17 cellular contexts compared by ENCODE assay signal in the genomic region with DNA sequence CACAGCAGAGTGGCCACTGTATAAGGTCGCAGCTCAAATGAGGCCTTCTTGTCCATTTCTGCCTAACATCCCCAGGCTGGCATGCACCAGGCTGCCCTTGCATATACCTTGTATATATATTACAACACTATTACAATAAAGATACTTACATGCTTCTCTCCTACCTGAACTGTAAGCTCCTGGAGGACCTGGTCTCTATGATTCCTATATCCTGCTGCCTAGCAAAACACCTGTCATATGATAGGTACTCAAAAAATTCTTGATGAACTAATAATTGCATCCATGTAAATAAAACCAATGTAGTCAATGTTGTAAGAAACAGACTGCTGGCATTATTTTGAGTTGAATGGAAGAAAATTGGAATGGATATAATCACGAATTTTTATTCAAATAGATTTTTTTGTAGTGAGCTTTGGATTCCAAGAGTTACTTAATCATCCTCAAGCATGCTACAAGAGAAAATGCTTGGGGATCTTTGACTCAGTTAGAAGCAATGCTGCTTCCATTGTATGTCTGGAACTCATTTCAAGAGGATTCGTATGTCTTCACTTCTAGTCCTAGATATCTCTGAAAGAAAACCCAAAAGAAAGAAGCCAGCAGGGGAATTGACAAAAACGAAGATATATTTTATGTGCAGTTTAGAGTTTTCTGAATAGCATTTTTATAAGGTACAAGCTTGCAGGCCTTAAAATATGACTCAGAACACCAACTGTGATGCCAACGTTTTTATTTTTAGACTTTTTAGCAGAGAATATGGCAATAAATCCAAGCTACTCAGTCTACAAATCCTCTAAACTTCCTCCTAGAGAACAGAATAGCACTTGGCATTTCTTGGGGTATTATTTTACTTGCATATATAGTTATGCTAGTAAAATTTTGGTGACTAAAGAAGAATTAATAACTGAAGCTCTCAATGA. TPM values are rescaled to one million over a fixed set of nuclear protein-coding genes. Genes with fewer than 3 reads are reported as not detected.
DNase-seq lines count a peak whose midpoint lies in the region; ATAC-seq, FAIRE-seq and TF ChIP-seq lines count a peak whose summit lies in the region.
"Had no signal": no experiment of that assay in that cellular context is flagged by ENCODE, and none has a peak within 500 bp of the region (broad histone marks: within the 10 kb centered on the region; RNA-seq: fewer than 3 reads in every experiment).

No MANE protein-coding gene starts in this region.

- H3K79me2 ChIP-seq in H9 (ENCODE audit: insufficient read depth, low read length) (no peaks in the 10 kb centered on the region), keratinocyte (ENCODE audit: control insufficient read depth, insufficient read depth, low read length) (peaks cover 91% of the 10 kb centered on the region)

- H3K36me3 Mint-ChIP-seq in H9 (ENCODE audit: insufficient read depth in 1 of 3, low read depth in 3 of 3), result peaks cover 3 to 9% (median 6%) of the 10 kb centered on the region in 3 experiments; a peak in 5 of 7 replicates
- H3K36me3 Mint-ChIP-seq in stimulated activated memory B cell treated with anti-CD40 and anti-IgM and Interleukin-4, amounts not matched to agents 10 μg/mL and 1 μg/mL and 100 μg/mL, for 72 hours, result peaks cover 17% of the 10 kb centered on the region

- H3K36me3 ChIP-seq in keratinocyte (ENCODE audit: control insufficient read depth in 2 of 2, extremely low read depth in 1 of 2, insufficient read depth in 2 of 2, low read length in 2 of 2), result peaks cover 0 to 4% of the 10 kb centered on the region in 2 experiments
- H3K36me3 ChIP-seq: esophagus muscularis mucosa had no signal

- no peak overlapping the region for H3K27ac ChIP-seq in AG04450 (ENCODE audit: low read depth, low read length)
- no peak overlapping the region for H3K27ac ChIP-seq in H9 (ENCODE audit: insufficient read length, low read depth, low read length)
- H3K27ac ChIP-seq in keratinocyte (ENCODE audit: control insufficient read depth, insufficient read depth, low read length), result peak overlapping the region; percentile 4
- H3K27ac ChIP-seq: esophagus muscularis mucosa had no signal

- 100% methylated on average over 1 of the region's 5 CpGs for WGBS in H9 (ENCODE audit: extremely low coverage, insufficient read length, low lambda C conversion rate)

- TF ChIP-seq CTCF in AG04450 (IDR thresholded peaks at IDR 0.05; ENCODE audit: low read depth, low read length) (no peak), H9 (conservative IDR thresholded peaks at IDR 0.05) (no peak), keratinocyte (optimal IDR thresholded peaks at IDR 0.05 in 1 of 3, IDR thresholded peaks at IDR 0.05 in 1 of 3, conservative IDR thresholded peaks at IDR 0.05 in 1 of 3; ENCODE audit: extremely low read depth in 1 of 3, insufficient read depth in 2 of 3, low read length in 3 of 3) (no peak)

- H3K79me1 ChIP-seq in H9 (ENCODE audit: insufficient read depth, low read depth, low read length, poor library complexity, severe bottlenecking), result no peaks in the 10 kb centered on the region

- peaks cover 1% of the 10 kb centered on the region; the same call in 1 of the 2 replicates for H3K4me1 ChIP-seq in H9 (ENCODE audit: insufficient read depth, low read length)
- peaks cover 46% of the 10 kb centered on the region for H3K4me1 ChIP-seq in keratinocyte (ENCODE audit: control insufficient read depth, extremely low read depth, insufficient read depth, low read length)

- H3K9me1 ChIP-seq in keratinocyte (ENCODE audit: control insufficient read depth, extremely low read depth, insufficient read depth, low read length), result peaks cover 4% of the 10 kb centered on the region

- no peaks in the 10 kb centered on the region for H3K27me3 Mint-ChIP-seq in H9 (ENCODE audit: low read depth)
- H3K27me3 Mint-ChIP-seq in stimulated activated memory B cell treated with anti-CD40 and anti-IgM and Interleukin-4, amounts not matched to agents 10 μg/mL and 1 μg/mL and 100 μg/mL, for 72 hours, result no peaks in the 10 kb centered on the region

- H3K56ac ChIP-seq in H9 (ENCODE audit: insufficient read length, low read depth, low read length), result no peak overlapping the region

- H2BK120ac ChIP-seq in H9 (ENCODE audit: low read depth, low read length, poor library complexity, severe bottlenecking), result no peak overlapping the region

- H2BK20ac ChIP-seq in H9 (ENCODE audit: low read depth, low read length, poor library complexity, severe bottlenecking), result no peak overlapping the region

- no peak for ATAC-seq in stimulated activated memory B cell treated with anti-CD40 and anti-IgM and Interleukin-4, amounts not matched to agents 10 μg/mL and 1 μg/mL and 100 μg/mL, for 72 hours
- ATAC-seq in HG03135 (IDR thresholded peaks at IDR 0.05; ENCODE audit: unreplicated experiment), result no peak

- H3K4me2 ChIP-seq in H9 (ENCODE audit: insufficient read depth, insufficient read length, low read length), result no peak overlapping the region
- peak overlapping the region; percentile 20 for H3K4me2 ChIP-seq in keratinocyte (ENCODE audit: control insufficient read depth, extremely low read depth, insufficient read depth, low read depth, low read length)

- no peak overlapping the region for H3K4ac ChIP-seq in H9 (ENCODE audit: low read depth, low read length)

- H2BK15ac ChIP-seq in H9 (ENCODE audit: low read depth, low read length), result 0 out of 2 replicates have a peak overlapping the region, but pooled peaks have one; percentile 52

- no peak overlapping the region for H3T11ph ChIP-seq in H9 (ENCODE audit: low read length)

- no peak overlapping the region for H3K23ac ChIP-seq in H9 (ENCODE audit: insufficient read length, low read depth, low read length)

- no peak overlapping the region for H4K8ac ChIP-seq in H9 (replicated peaks; ENCODE audit: insufficient read length, low read depth, low read length)

- peak overlapping the region; percentile 29; the same call in 1 of the 2 replicates for H3K14ac ChIP-seq in H9 (ENCODE audit: insufficient read depth, low read length)

- H2AK5ac ChIP-seq in H9 (ENCODE audit: insufficient read length, low read length), result no peak overlapping the region

- no peaks in the 10 kb centered on the region for H3K23me2 ChIP-seq in H9 (ENCODE audit: insufficient read length, low read depth, low read length, poor library complexity, severe bottlenecking)

- peaks cover 0 to 3% of the 10 kb centered on the region in 2 experiments; a peak in 1 of 5 replicates for H3K9me3 Mint-ChIP-seq in H9
- no peaks in the 10 kb centered on the region for H3K9me3 Mint-ChIP-seq in stimulated activated memory B cell treated with anti-CD40 and anti-IgM and Interleukin-4, amounts not matched to agents 10 μg/mL and 1 μg/mL and 100 μg/mL, for 72 hours

- no peak overlapping the region for H3K4me3 Mint-ChIP-seq in H9
- no peak overlapping the region for H3K4me3 Mint-ChIP-seq in stimulated activated memory B cell treated with anti-CD40 and anti-IgM and Interleukin-4, amounts not matched to agents 10 μg/mL and 1 μg/mL and 100 μg/mL, for 72 hours
- H3K4me3 Mint-ChIP-seq: mesothelial cell of epicardium had no signal

- H3K9ac ChIP-seq in H9 (ENCODE audit: extremely low read depth, insufficient read length, low read length) (no peak overlapping the region), keratinocyte (ENCODE audit: control insufficient read depth, extremely low read depth, insufficient read depth, low read length) (no peak overlapping the region)

- H3K27ac Mint-ChIP-seq in H9, result no peak overlapping the region; a peak in 1 of 7 replicates
- H3K27ac Mint-ChIP-seq in stimulated activated memory B cell treated with anti-CD40 and anti-IgM and Interleukin-4, amounts not matched to agents 10 μg/mL and 1 μg/mL and 100 μg/mL, for 72 hours, result no peak overlapping the region
- H3K27ac Mint-ChIP-seq: mesothelial cell of epicardium had no signal

- H4K20me1 ChIP-seq in H9 (ENCODE audit: control insufficient read depth, insufficient read depth, insufficient read length) (no peaks in the 10 kb centered on the region), keratinocyte (ENCODE audit: control insufficient read depth, extremely low read depth, insufficient read depth, low read length) (no peaks in the 10 kb centered on the region)

- H2BK12ac ChIP-seq in H9 (ENCODE audit: insufficient read length, low read depth, low read length), result no peak overlapping the region

- H3K27me3 ChIP-seq in AG04450 (ENCODE audit: control insufficient read depth, insufficient read depth, low read length), result no peaks in the 10 kb centered on the region
- no peaks in the 10 kb centered on the region for H3K27me3 ChIP-seq in H9 (ENCODE audit: insufficient read depth, low read length)
- no peaks in the 10 kb centered on the region for H3K27me3 ChIP-seq in keratinocyte (ENCODE audit: control insufficient read depth, extremely low read depth, insufficient read depth, low read length)
- H3K27me3 ChIP-seq: esophagus muscularis mucosa had no signal

- peaks cover 29 to 31% of the 10 kb centered on the region in 2 experiments for H3K4me1 Mint-ChIP-seq in H9
- peaks cover 52% of the 10 kb centered on the region for H3K4me1 Mint-ChIP-seq in stimulated activated memory B cell treated with anti-CD40 and anti-IgM and Interleukin-4, amounts not matched to agents 10 μg/mL and 1 μg/mL and 100 μg/mL, for 72 hours

- H3K9me3 ChIP-seq in AG04450 (ENCODE audit: control insufficient read depth, insufficient read depth, low read length) (no peaks in the 10 kb centered on the region; the same call in 1 of the 2 replicates), H9 (ENCODE audit: control insufficient read depth, low read depth, low read length) (no peaks in the 10 kb centered on the region), keratinocyte (ENCODE audit: control insufficient read depth, low read depth, low read length) (no peaks in the 10 kb centered on the region)
- H3K9me3 ChIP-seq: esophagus muscularis mucosa had no signal

- DNase-seq in AG04450 (ENCODE audit: low read depth, low spot score) (peak; percentile 53), H9 (no peak), astrocyte of the hippocampus (ENCODE audit: low read depth, low spot score) (peak; percentile 63), keratinocyte (ENCODE audit: low read depth, low spot score) (no peak), NCI-H446 (lab: John Stamatoyannopoulos, UW) (no peak), NCI-H128 (lab: John Stamatoyannopoulos, UW; ENCODE audit: unreplicated experiment) (no peak)
- DNase-seq: activated CD8-positive, alpha-beta memory T cell treated with anti-CD3 and anti-CD28 coated beads for 24 hours; caudate nucleus; GDM1; NCI-H1092; NCI-H524; stimulated activated CD4-positive, alpha-beta T cell treated with anti-CD3 and anti-CD28 coated beads, Interleukin-1b, Interleukin-23, amount 100 ng/mL, for 48 hours had no signal

- no peak overlapping the region for H4K91ac ChIP-seq in H9 (ENCODE audit: insufficient read length, low read depth, low read length)

- FAIRE-seq in keratinocyte (lab: Jason Lieb, UNC), result no peak
- FAIRE-seq: TTC549 had no signal

- POLR2A ChIA-PET in AG04450 (lab: Yijun Ruan, JAX), result interaction anchor here (1.6 kb wide), 1 partner anchor 53 kb away, joined by 5 read pairs; the partner anchor contains the start of gene OSBPL3

- H3K4me3 ChIP-seq in AG04450 (ENCODE audit: low read depth, low read length) (no peak overlapping the region), keratinocyte (ENCODE audit: control insufficient read depth in 2 of 3, extremely low read depth in 1 of 3, insufficient read depth in 2 of 3, low read depth in 1 of 3, low read length in 3 of 3) (no peak overlapping the region)
- H3K4me3 ChIP-seq: esophagus muscularis mucosa had no signal

- H2BK5ac ChIP-seq in H9 (ENCODE audit: insufficient read length, low read length), result no peak overlapping the region

- H3K18ac ChIP-seq in H9 (ENCODE audit: insufficient read length, low read depth, low read length), result peak overlapping the region; percentile 77

- CTCF ChIA-PET in AG04450 (lab: Charles Lee), result interaction anchor here (0.9 to 2.4 kb wide), 5 partner anchors 8 to 171 kb away, joined by 3 to 11 read pairs (median 6); no protein-coding TSS in a partner anchor

- H2AFZ ChIP-seq in H9 (ENCODE audit: low read length) (no peak overlapping the region), keratinocyte (ENCODE audit: control insufficient read depth, low read length) (no peak overlapping the region)

- dilution Hi-C loops in keratinocyte (cut with MboI; ENCODE audit: extremely low pct_ligation_motif_present, low sequenced_read_pairs), result no loop called here

- H4K5ac ChIP-seq in H9 (ENCODE audit: insufficient read length, low read depth, low read length), result no peak overlapping the region

RNA-seq across cellular contexts. Expression of gene OSBPL3, which starts 53.1 kb away (rescaled TPM):
- polyA plus RNA-seq in AG04450 (2011; rRNA removed), result 33.3 and 37.8 TPM in 2 replicates
- 33.8 and 50.7 TPM in 2 replicates for polyA minus RNA-seq in AG04450 (2011; rRNA and poly(A)+ RNA removed)
- total RNA-seq in H9 (2021), result 8.5 and 8.6 TPM in 2 replicates
- 18.3 to 36.3 TPM (median 34.0 TPM) in 3 replicates for polyA plus RNA-seq in keratinocyte
- 57.0 TPM for polyA plus RNA-seq in keratinocyte (2011; ENCODE audit: low read depth)
- polyA plus RNA-seq in keratinocyte (2011; cell fraction: cytosol; rRNA removed), result 14.4 and 26.5 TPM in 2 replicates
- 66.2 and 74.1 TPM in 2 replicates for polyA plus RNA-seq in keratinocyte (2011; cell fraction: nucleus; rRNA removed)
- polyA plus RNA-seq in keratinocyte (2012; ENCODE audit: low replicate concordance), result 17.2 and 26.3 TPM in 2 replicates
- 18.6 to 45.3 TPM (median 25.7 TPM) in 3 replicates for polyA minus RNA-seq in keratinocyte
- 23.8 TPM for polyA minus RNA-seq in keratinocyte (2011; cell fraction: cytosol; rRNA and poly(A)+ RNA removed)
- 42.8 and 66.2 TPM in 2 replicates for polyA minus RNA-seq in keratinocyte (2011; cell fraction: nucleus; rRNA and poly(A)+ RNA removed)

Comparison
In these comparisons a context has a peak if more than half of its experiments do, and no peak if none do; other contexts are left out.
1. DNase-seq: peak in AG04450 (single experiment) and astrocyte of the hippocampus (single experiment); none in H9 (single experiment), keratinocyte (single experiment), NCI-H446 (0 of 2) and NCI-H128 (single experiment).